ENCODE assay signal across 21 cellular contexts in genomic region chr5:23014251-23014650, GRCh38.
DNase-seq lines count a peak whose midpoint lies in the region; ATAC-seq and TF ChIP-seq lines count a peak whose summit lies in the region.
"Had no signal": no experiment of that assay in that cellular context is flagged by ENCODE, and none has a peak within 500 bp of the region (broad histone marks: within the 10 kb centered on the region; RNA-seq: fewer than 3 reads in every experiment).

No MANE protein-coding gene starts in this region.

- 31% methylated on average over 1 of the region's 1 CpG for WGBS in suprapubic skin

- no peak for DNase-seq in activated naive CD8-positive, alpha-beta T cell treated with anti-CD3 and anti-CD28 coated beads, Interleukin-2, amount 10 ng/mL, durations not matched to agents 7 days and 5 days
- DNase-seq in activated naive CD8-positive, alpha-beta T cell treated with anti-CD3 and anti-CD28 coated beads for 36 hours, result no peak
- DNase-seq in NCI-H2171 treated with DMSO at 0.1 percent for 48 hours (lab: John Stamatoyannopoulos, UW) (peak; percentile 97), SHP77 treated with DMSO at 0.1 percent for 48 hours (lab: John Stamatoyannopoulos, UW) (peak; percentile 88), suprapubic skin (ENCODE audit: low spot score in 2 of 2) (no peak), AML-193 (lab: John Stamatoyannopoulos, UW) (no peak), SIG-M5 (lab: John Stamatoyannopoulos, UW) (no peak)
- DNase-seq: activated T-cell treated with anti-CD3 and anti-CD28 coated beads, Interleukin-2, amount 50 U/mL, for 48 hours; DMS79 treated with DMSO at 0.1 percent for 48 hours; esophagus squamous epithelium; HFFc6; Kasumi-1; spleen; stomach; T1000 had no signal

- no peaks in the 10 kb centered on the region for H3K36me3 Mint-ChIP-seq in activated naive CD8-positive, alpha-beta T cell treated with anti-CD3 and anti-CD28 coated beads, Interleukin-2, amount 10 ng/mL, durations not matched to agents 7 days and 5 days
- no peaks in the 10 kb centered on the region for H3K36me3 Mint-ChIP-seq in activated naive CD8-positive, alpha-beta T cell treated with anti-CD3 and anti-CD28 coated beads for 36 hours

- TF ChIP-seq EP300 in suprapubic skin (IDR thresholded peaks at IDR 0.05), result no peak

- no peaks in the 10 kb centered on the region for H3K27me3 Mint-ChIP-seq in activated naive CD8-positive, alpha-beta T cell treated with anti-CD3 and anti-CD28 coated beads, Interleukin-2, amount 10 ng/mL, durations not matched to agents 7 days and 5 days
- H3K27me3 Mint-ChIP-seq in activated naive CD8-positive, alpha-beta T cell treated with anti-CD3 and anti-CD28 coated beads for 36 hours, result no peaks in the 10 kb centered on the region
- H3K27me3 Mint-ChIP-seq: dendritic cell treated with granulocyte-macrophage colony-stimulating factor and Interleukin-4, amounts not matched to agents 40 ng/mL and 50 ng/mL, for 4 days; progenitor cell of endocrine pancreas had no signal

- TF ChIP-seq CTCF in suprapubic skin (IDR thresholded peaks at IDR 0.05), result no peak

- ATAC-seq in activated naive CD8-positive, alpha-beta T cell treated with anti-CD3 and anti-CD28 coated beads, Interleukin-2, amount 10 ng/mL, durations not matched to agents 7 days and 5 days (ENCODE audit: low read depth), result no peak
- ATAC-seq in GM18867 (IDR thresholded peaks at IDR 0.05; ENCODE audit: unreplicated experiment), result no peak
- ATAC-seq: Right ventricle myocardium inferior had no signal

- H3K27me3 ChIP-seq in suprapubic skin, result no peaks in the 10 kb centered on the region
- H3K27me3 ChIP-seq: ascending aorta, esophagus squamous epithelium, spleen, stomach had no signal

- no peak overlapping the region for H3K27ac Mint-ChIP-seq in activated naive CD8-positive, alpha-beta T cell treated with anti-CD3 and anti-CD28 coated beads, Interleukin-2, amount 10 ng/mL, durations not matched to agents 7 days and 5 days
- no peak overlapping the region for H3K27ac Mint-ChIP-seq in activated naive CD8-positive, alpha-beta T cell treated with anti-CD3 and anti-CD28 coated beads for 36 hours
- H3K27ac Mint-ChIP-seq: dendritic cell treated with granulocyte-macrophage colony-stimulating factor and Interleukin-4, amounts not matched to agents 40 ng/mL and 50 ng/mL, for 4 days; HFFc6; progenitor cell of endocrine pancreas had no signal

- H3K4me3 ChIP-seq in suprapubic skin, result peak overlapping the region; percentile 38

- no peak for TF ChIP-seq POLR2A in suprapubic skin (IDR thresholded peaks at IDR 0.05)

- H3K4me1 ChIP-seq in suprapubic skin, result peaks cover 2% of the 10 kb centered on the region
- H3K4me1 ChIP-seq: ascending aorta, stomach had no signal

- H3K4me1 Mint-ChIP-seq in activated naive CD8-positive, alpha-beta T cell treated with anti-CD3 and anti-CD28 coated beads, Interleukin-2, amount 10 ng/mL, durations not matched to agents 7 days and 5 days, result peaks cover 1% of the 10 kb centered on the region
- peaks cover 7% of the 10 kb centered on the region for H3K4me1 Mint-ChIP-seq in activated naive CD8-positive, alpha-beta T cell treated with anti-CD3 and anti-CD28 coated beads for 36 hours

- no peak overlapping the region for H3K27ac ChIP-seq in suprapubic skin
- H3K27ac ChIP-seq: ascending aorta, esophagus squamous epithelium, HL-60, stomach had no signal

- no peaks in the 10 kb centered on the region for H3K36me3 ChIP-seq in suprapubic skin
- H3K36me3 ChIP-seq: ascending aorta, esophagus squamous epithelium, spleen, stomach had no signal

- POLR2A ChIA-PET in activated naive CD8-positive, alpha-beta T cell treated with anti-CD3 and anti-CD28 coated beads, Interleukin-2, amount 10 ng/mL, durations not matched to agents 7 days and 5 days (lab: Charles Lee), result no interaction called here

- no peaks in the 10 kb centered on the region for H3K9me3 ChIP-seq in suprapubic skin
- H3K9me3 ChIP-seq: ascending aorta, esophagus squamous epithelium, spleen, stomach had no signal

- peak overlapping the region; percentile 56 for H3K4me3 Mint-ChIP-seq in activated naive CD8-positive, alpha-beta T cell treated with anti-CD3 and anti-CD28 coated beads, Interleukin-2, amount 10 ng/mL, durations not matched to agents 7 days and 5 days
- no peak overlapping the region for H3K4me3 Mint-ChIP-seq in activated naive CD8-positive, alpha-beta T cell treated with anti-CD3 and anti-CD28 coated beads for 36 hours

- no peaks in the 10 kb centered on the region for H3K9me3 Mint-ChIP-seq in activated naive CD8-positive, alpha-beta T cell treated with anti-CD3 and anti-CD28 coated beads, Interleukin-2, amount 10 ng/mL, durations not matched to agents 7 days and 5 days
- peaks cover 1% of the 10 kb centered on the region for H3K9me3 Mint-ChIP-seq in activated naive CD8-positive, alpha-beta T cell treated with anti-CD3 and anti-CD28 coated beads for 36 hours
- H3K9me3 Mint-ChIP-seq: dendritic cell treated with granulocyte-macrophage colony-stimulating factor and Interleukin-4, amounts not matched to agents 40 ng/mL and 50 ng/mL, for 4 days had no signal

Comparison
In these comparisons a context has a peak if more than half of its experiments do, and no peak if none do; other contexts are left out.
1. DNase-seq: peak in NCI-H2171 treated with DMSO at 0.1 percent for 48 hours (single experiment) and SHP77 treated with DMSO at 0.1 percent for 48 hours (single experiment); none in activated naive CD8-positive, alpha-beta T cell treated with anti-CD3 and anti-CD28 coated beads, Interleukin-2, amount 10 ng/mL, durations not matched to agents 7 days and 5 days (single experiment), activated naive CD8-positive, alpha-beta T cell treated with anti-CD3 and anti-CD28 coated beads for 36 hours (single experiment), suprapubic skin (0 of 2), AML-193 (0 of 2) and SIG-M5 (single experiment).